Comparison of ENCODE assay signal across 1 cellular context in the genomic region with DNA sequence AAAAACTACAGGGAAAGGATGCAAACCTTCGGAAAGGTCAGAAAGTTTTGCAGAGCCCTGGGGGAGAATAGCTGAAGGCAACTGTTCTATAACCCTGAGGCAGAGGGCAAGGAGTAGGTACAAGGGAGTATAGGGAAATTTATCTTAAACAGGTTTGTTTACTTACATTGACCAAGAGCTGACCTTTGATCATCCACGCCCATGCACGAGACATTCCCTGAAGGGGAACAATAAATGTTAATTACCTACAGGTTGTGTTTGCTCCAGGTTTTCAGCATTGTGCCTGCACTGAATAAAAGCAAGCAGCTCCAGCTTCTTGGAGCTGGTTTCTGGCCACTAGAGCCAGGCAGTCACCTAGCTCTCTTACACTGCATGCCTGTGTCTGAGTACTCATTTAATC.
TF ChIP-seq lines count a peak whose summit lies in the region.

No MANE protein-coding gene starts in this region.

TF ChIP-seq in liver, 16 proteins besides CTCF, POLR2A, EP300 and RAD21 (continued from another document):
- TF ChIP-seq, protein P1, sequence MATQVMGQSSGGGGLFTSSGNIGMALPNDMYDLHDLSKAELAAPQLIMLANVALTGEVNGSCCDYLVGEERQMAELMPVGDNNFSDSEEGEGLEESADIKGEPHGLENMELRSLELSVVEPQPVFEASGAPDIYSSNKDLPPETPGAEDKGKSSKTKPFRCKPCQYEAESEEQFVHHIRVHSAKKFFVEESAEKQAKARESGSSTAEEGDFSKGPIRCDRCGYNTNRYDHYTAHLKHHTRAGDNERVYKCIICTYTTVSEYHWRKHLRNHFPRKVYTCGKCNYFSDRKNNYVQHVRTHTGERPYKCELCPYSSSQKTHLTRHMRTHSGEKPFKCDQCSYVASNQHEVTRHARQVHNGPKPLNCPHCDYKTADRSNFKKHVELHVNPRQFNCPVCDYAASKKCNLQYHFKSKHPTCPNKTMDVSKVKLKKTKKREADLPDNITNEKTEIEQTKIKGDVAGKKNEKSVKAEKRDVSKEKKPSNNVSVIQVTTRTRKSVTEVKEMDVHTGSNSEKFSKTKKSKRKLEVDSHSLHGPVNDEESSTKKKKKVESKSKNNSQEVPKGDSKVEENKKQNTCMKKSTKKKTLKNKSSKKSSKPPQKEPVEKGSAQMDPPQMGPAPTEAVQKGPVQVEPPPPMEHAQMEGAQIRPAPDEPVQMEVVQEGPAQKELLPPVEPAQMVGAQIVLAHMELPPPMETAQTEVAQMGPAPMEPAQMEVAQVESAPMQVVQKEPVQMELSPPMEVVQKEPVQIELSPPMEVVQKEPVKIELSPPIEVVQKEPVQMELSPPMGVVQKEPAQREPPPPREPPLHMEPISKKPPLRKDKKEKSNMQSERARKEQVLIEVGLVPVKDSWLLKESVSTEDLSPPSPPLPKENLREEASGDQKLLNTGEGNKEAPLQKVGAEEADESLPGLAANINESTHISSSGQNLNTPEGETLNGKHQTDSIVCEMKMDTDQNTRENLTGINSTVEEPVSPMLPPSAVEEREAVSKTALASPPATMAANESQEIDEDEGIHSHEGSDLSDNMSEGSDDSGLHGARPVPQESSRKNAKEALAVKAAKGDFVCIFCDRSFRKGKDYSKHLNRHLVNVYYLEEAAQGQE (IDR thresholded peaks at IDR 0.05), result no peak
- peak; percentile 20 for TF ChIP-seq FOXA2 (IDR thresholded peaks at IDR 0.05)
- TF ChIP-seq HNF4A (conservative IDR thresholded peaks at IDR 0.05), result peak; percentile 60 to 75
- TF ChIP-seq EGR1 (IDR thresholded peaks at IDR 0.05; ENCODE audit: low read depth in 2 of 2), result no peak
- no peak for TF ChIP-seq HNF4G (IDR thresholded peaks at IDR 0.05)
- TF ChIP-seq GABPA (IDR thresholded peaks at IDR 0.05 in 1 of 2, conservative IDR thresholded peaks at IDR 0.05 in 1 of 2), result no peak
- no peak for TF ChIP-seq NR2F2 (IDR thresholded peaks at IDR 0.05)
- no peak for TF ChIP-seq FOXA1 (IDR thresholded peaks at IDR 0.05)
- peak in 1 of 2 donors; percentile 41 for TF ChIP-seq RXRA (IDR thresholded peaks at IDR 0.05)
